In the genomic region with DNA sequence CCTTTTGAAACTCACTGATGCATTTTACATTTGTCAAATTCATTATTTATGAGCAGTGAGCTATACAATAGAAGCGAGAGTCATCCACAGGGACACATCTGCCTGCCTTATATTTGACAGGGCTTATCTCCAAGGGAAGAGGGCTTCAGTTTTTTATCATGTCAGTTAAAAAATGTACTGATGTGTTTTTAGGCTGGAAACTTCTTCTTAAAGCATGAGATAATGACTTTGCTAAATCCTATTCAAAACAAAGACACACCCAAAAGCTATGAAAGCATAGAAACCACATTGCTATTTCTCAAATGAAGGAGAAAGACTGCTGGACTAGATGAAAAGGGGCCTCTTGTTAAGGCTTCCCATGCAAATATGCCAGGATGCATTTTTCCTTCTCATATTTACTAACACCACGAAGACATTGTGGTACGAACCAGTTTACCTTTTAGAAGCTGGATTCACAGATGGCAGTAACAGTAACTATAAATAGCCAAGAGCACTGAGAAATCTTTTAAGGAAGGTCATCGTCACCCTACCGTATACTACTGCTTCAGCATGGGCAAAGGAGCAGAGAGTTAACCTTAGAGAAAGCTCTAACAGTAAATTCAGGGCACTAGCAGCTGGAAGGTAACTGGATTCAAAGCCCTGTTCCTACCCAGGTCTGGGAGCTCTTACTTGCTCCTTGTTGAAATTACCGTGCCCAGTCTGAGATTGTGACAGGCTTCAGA, we compare ENCODE assay signal across 16 cellular contexts.
DNase-seq lines count a peak whose midpoint lies in the region; ATAC-seq and TF ChIP-seq lines count a peak whose summit lies in the region.
"Had no signal": no experiment of that assay in that cellular context is flagged by ENCODE, and none has a peak within 500 bp of the region (broad histone marks: within the 10 kb centered on the region; RNA-seq: fewer than 3 reads in every experiment).

No MANE protein-coding gene starts in this region.

- TF ChIP-seq CTCF in CD14-positive monocyte (IDR thresholded peaks at IDR 0.05) = no peak
- TF ChIP-seq CTCF in nephron (IDR thresholded peaks at IDR 0.05; ENCODE audit: unreplicated experiment in 3 of 3) = no peak
- TF ChIP-seq CTCF in Peyer's patch (IDR thresholded peaks at IDR 0.05) = no peak

- H3K4me3 ChIP-seq in mesendoderm (ENCODE audit: low read length) = no peak overlapping the region
- H3K4me3 ChIP-seq in Peyer's patch = no peak overlapping the region
- H3K4me3 ChIP-seq: body of pancreas had no signal

- H3K4me1 ChIP-seq in mesendoderm (ENCODE audit: control insufficient read depth, low read depth, low read length) = no peaks in the 10 kb centered on the region
- H3K4me1 ChIP-seq in Peyer's patch = peaks cover 0 to 24% (median 7%) of the 10 kb centered on the region in 4 donors

- H3K27me3 Mint-ChIP-seq in CD14-positive monocyte (ENCODE audit: low read depth in 3 of 3) (peaks cover 0 to 2% (median 1%) of the 10 kb centered on the region in 3 donors), nephron (ENCODE audit: low read depth) (no peaks in the 10 kb centered on the region)
- H3K27me3 Mint-ChIP-seq: progenitor cell of endocrine pancreas had no signal

- no peak overlapping the region for H2BK5ac ChIP-seq in mesendoderm (ENCODE audit: low read length)

- H2BK120ac ChIP-seq in mesendoderm (ENCODE audit: low read depth, low read length) = no peak overlapping the region

- H3K27ac Mint-ChIP-seq in CD14-positive monocyte (peak overlapping the region in 6 of 7 donors; percentile 53 to 81 (median 74)), nephron (peak overlapping the region in 2 of 3 experiments; percentile 67 to 89)
- H3K27ac Mint-ChIP-seq: endodermal cell, progenitor cell of endocrine pancreas had no signal

- H4K8ac ChIP-seq in mesendoderm (ENCODE audit: low read depth, low read length) = no peak overlapping the region

- H3K36me3 ChIP-seq in mesendoderm (ENCODE audit: control insufficient read depth, insufficient read depth, low read length) (no peaks in the 10 kb centered on the region), Peyer's patch (no peaks in the 10 kb centered on the region)

- TF ChIP-seq POLR2A in Peyer's patch (IDR thresholded peaks at IDR 0.05) = no peak

- DNase-seq in CD14-positive monocyte (ENCODE audit: low spot score) (no peak), NCI-H345 treated with DMSO at 0.1 percent for 48 hours (lab: John Stamatoyannopoulos, UW; ENCODE audit: unreplicated experiment) (peak; percentile 90), caudate nucleus (lab: John Stamatoyannopoulos, UW) (no peak), mesendoderm (no peak), Peyer's patch (no peak)
- DNase-seq in activated naive CD4-positive, alpha-beta T cell (lab: John Stamatoyannopoulos, UW) = no peak
- DNase-seq: activated gamma-delta T cell, body of pancreas, endodermal cell, KG1, kidney, NCI-H2081 had no signal

- peak overlapping the region; percentile 22 for H3K27ac ChIP-seq in caudate nucleus (ENCODE audit: low read depth, low read length)
- H3K27ac ChIP-seq in mesendoderm (ENCODE audit: low read depth, low read length) = no peak overlapping the region
- H3K27ac ChIP-seq in Peyer's patch = peak overlapping the region in 1 of 4 donors; percentile 25

- H3K79me2 ChIP-seq in mesendoderm (ENCODE audit: control insufficient read depth, insufficient read depth, low read length) = no peaks in the 10 kb centered on the region

- H3K4ac ChIP-seq in mesendoderm (ENCODE audit: low read depth, low read length) = no peak overlapping the region

- no peak overlapping the region for H2BK15ac ChIP-seq in mesendoderm (replicated peaks; ENCODE audit: low read depth)

- intact Hi-C loops in CD14-positive monocyte (cut with micrococcal nuclease) = loop anchor here in 1 of 2 donors (10.0 kb wide), 1 partner anchor 53 kb away; no protein-coding TSS in a partner anchor

- H2AK5ac ChIP-seq in mesendoderm (ENCODE audit: low read length) = no peak overlapping the region

- H3K9ac ChIP-seq in mesendoderm (ENCODE audit: low read length) = no peak overlapping the region

- H3K9me3 Mint-ChIP-seq in CD14-positive monocyte (peaks cover 0 to 7% (median 3%) of the 10 kb centered on the region in 7 donors), nephron (peaks cover 3% of the 10 kb centered on the region)
- H3K9me3 Mint-ChIP-seq: endodermal cell had no signal

- no peak overlapping the region for H3K23ac ChIP-seq in mesendoderm (ENCODE audit: low read length)

- H3K18ac ChIP-seq in mesendoderm (ENCODE audit: low read length) = no peak overlapping the region

- H3K4me2 ChIP-seq in mesendoderm (ENCODE audit: low read length) = no peak overlapping the region

- no peak overlapping the region for H3K4me3 Mint-ChIP-seq in CD14-positive monocyte
- no peak overlapping the region for H3K4me3 Mint-ChIP-seq in nephron
- H3K4me3 Mint-ChIP-seq: endodermal cell had no signal

- H3K27me3 ChIP-seq in mesendoderm (ENCODE audit: insufficient read depth, low read length, poor library complexity) = no peaks in the 10 kb centered on the region
- H3K27me3 ChIP-seq in Peyer's patch = no peaks in the 10 kb centered on the region
- H3K27me3 ChIP-seq: body of pancreas had no signal

- WGBS in mesendoderm (ENCODE audit: extremely low coverage, insufficient coverage, low lambda C conversion rate) = no CpG with 5 or more reads among the region's 6 CpGs

- H3K4me1 Mint-ChIP-seq in CD14-positive monocyte (peaks cover 14% of the 10 kb centered on the region), nephron (peaks cover 45% of the 10 kb centered on the region)

- no peak overlapping the region for H3K56ac ChIP-seq in mesendoderm (ENCODE audit: low read length)

- no peaks in the 10 kb centered on the region for H3K79me1 ChIP-seq in mesendoderm (ENCODE audit: low read length)

- H3K9me3 ChIP-seq in Peyer's patch = no peaks in the 10 kb centered on the region
- H3K9me3 ChIP-seq: body of pancreas had no signal

- H4K5ac ChIP-seq in mesendoderm (ENCODE audit: low read length) = no peak overlapping the region

- ATAC-seq in HG02981 (IDR thresholded peaks at IDR 0.05; ENCODE audit: unreplicated experiment) = no peak
- ATAC-seq: body of pancreas, HCT116 had no signal

- H3K36me3 Mint-ChIP-seq in CD14-positive monocyte (peaks cover 6 to 22% of the 10 kb centered on the region in 2 donors), nephron (ENCODE audit: low read depth) (peaks cover 14% of the 10 kb centered on the region)
